Comparison of ENCODE assay signal across 10 cellular contexts in genomic region chr2:136424112-136424511, GRCh38.
A peak's percentile ranks its signal among the peaks of the same experiment; 100 is the strongest.
DNase-seq lines count a peak whose midpoint lies in the region; ATAC-seq and TF ChIP-seq lines count a peak whose summit lies in the region.
"Had no signal": no experiment of that assay in that cellular context is flagged by ENCODE, and none has a peak within 500 bp of the region (broad histone marks: within the 10 kb centered on the region; RNA-seq: fewer than 3 reads in every experiment).

No MANE protein-coding gene starts in this region.

- H3K27ac Mint-ChIP-seq in CD4-positive, CD25-positive, alpha-beta regulatory T cell: peak overlapping the region in 1 of 3 donors; percentile 68
- H3K27ac Mint-ChIP-seq in nephron progenitor cell: no peak overlapping the region

- H3K9me3 ChIP-seq in CD4-positive, CD25-positive, alpha-beta regulatory T cell (ENCODE audit: control insufficient read depth in 2 of 2, low read length in 2 of 2): no peaks in the 10 kb centered on the region
- no peaks in the 10 kb centered on the region for H3K9me3 ChIP-seq in MM.1S (replicated peaks; ENCODE audit: insufficient read depth, low read length)
- H3K9me3 ChIP-seq: lower lobe of right lung had no signal

- H3K36me3 ChIP-seq in CD4-positive, CD25-positive, alpha-beta regulatory T cell (ENCODE audit: control insufficient read depth, insufficient read depth, low read length): no peaks in the 10 kb centered on the region
- no peaks in the 10 kb centered on the region for H3K36me3 ChIP-seq in MM.1S (replicated peaks; ENCODE audit: insufficient read depth, low read length)
- H3K36me3 ChIP-seq: lower lobe of right lung had no signal

- peaks cover 73% of the 10 kb centered on the region for H3K27me3 Mint-ChIP-seq in CD4-positive, CD25-positive, alpha-beta regulatory T cell
- H3K27me3 Mint-ChIP-seq in nephron progenitor cell (ENCODE audit: low read depth, poor library complexity): peaks cover 75% of the 10 kb centered on the region

- no peaks in the 10 kb centered on the region for H3K9me2 ChIP-seq in MM.1S (replicated peaks; ENCODE audit: insufficient read depth, low read length)

- peak overlapping the region; percentile 69; the same call in 1 of the 2 replicates for H3K4me2 ChIP-seq in MM.1S (ENCODE audit: low read depth, low read length)

- H3K9ac ChIP-seq in MM.1S (ENCODE audit: low read length): no peak overlapping the region

- H4K20me1 ChIP-seq in MM.1S (ENCODE audit: insufficient read depth, low read length): no peaks in the 10 kb centered on the region

- no peak for ATAC-seq in CD4-positive, CD25-positive, alpha-beta regulatory T cell (ENCODE audit: low read depth in 2 of 2)
- no peak for ATAC-seq in HG03196 (IDR thresholded peaks at IDR 0.05; ENCODE audit: unreplicated experiment)

- H3K9me3 Mint-ChIP-seq in CD4-positive, CD25-positive, alpha-beta regulatory T cell: peaks cover 0 to 3% (median 0%) of the 10 kb centered on the region in 7 donors
- no peaks in the 10 kb centered on the region for H3K9me3 Mint-ChIP-seq in nephron progenitor cell

- no peaks in the 10 kb centered on the region for H3F3A ChIP-seq in MM.1S (ENCODE audit: insufficient read depth, low read length)

- H3K4me1 Mint-ChIP-seq in CD4-positive, CD25-positive, alpha-beta regulatory T cell: peaks cover 0 to 14% (median 10%) of the 10 kb centered on the region in 4 donors
- H3K4me1 Mint-ChIP-seq in nephron progenitor cell: peaks cover 7% of the 10 kb centered on the region

- peak overlapping the region; percentile 89; the same call in 1 of the 2 replicates for H2AFZ ChIP-seq in MM.1S (ENCODE audit: low read length)

- H3K4me1 ChIP-seq in CD4-positive, CD25-positive, alpha-beta regulatory T cell (ENCODE audit: control insufficient read depth, insufficient read depth, low read length, poor library complexity, severe bottlenecking): peaks cover 12% of the 10 kb centered on the region
- peaks cover 6% of the 10 kb centered on the region; the same call in 1 of the 2 replicates for H3K4me1 ChIP-seq in MM.1S (ENCODE audit: low read length)

- H3K4me3 Mint-ChIP-seq in CD4-positive, CD25-positive, alpha-beta regulatory T cell: peak overlapping the region; percentile 7 to 91 (median 80)
- H3K4me3 Mint-ChIP-seq in nephron progenitor cell: peak overlapping the region; percentile 80

- H3K27me3 ChIP-seq in CD4-positive, CD25-positive, alpha-beta regulatory T cell (ENCODE audit: control insufficient read depth, insufficient read depth, low read length): peaks cover 33% of the 10 kb centered on the region
- H3K27me3 ChIP-seq in MM.1S (replicated peaks; ENCODE audit: insufficient read depth, low read length): 0 out of 2 replicates have a peak, but pooled peaks cover 3% of the 10 kb centered on the region

- H3K36me3 Mint-ChIP-seq in CD4-positive, CD25-positive, alpha-beta regulatory T cell: no peaks in the 10 kb centered on the region
- H3K36me3 Mint-ChIP-seq in nephron progenitor cell (ENCODE audit: low read depth): no peaks in the 10 kb centered on the region

- H3K27ac ChIP-seq in CD4-positive, CD25-positive, alpha-beta regulatory T cell (ENCODE audit: insufficient read depth, low read length, poor library complexity, severe bottlenecking): no peak overlapping the region
- no peak overlapping the region for H3K27ac ChIP-seq in MM.1S (ENCODE audit: low read length)
- H3K27ac ChIP-seq: dorsolateral prefrontal cortex, lower lobe of right lung had no signal

- peak overlapping the region; percentile 73 for H3K4me3 ChIP-seq in CD4-positive, CD25-positive, alpha-beta regulatory T cell (ENCODE audit: low read depth, low read length)
- H3K4me3 ChIP-seq in MM.1S (ENCODE audit: low read length): 0 out of 2 replicates have a peak overlapping the region, but pooled peaks have one; percentile 68

- DNase-seq in CD4-positive, CD25-positive, alpha-beta regulatory T cell: peak in 2 of 3 donors; percentile 4 to 19
- DNase-seq in MM.1S (no peak), nephron progenitor cell (no peak), HUDEP-2 (lab: John Stamatoyannopoulos, UW; ENCODE audit: unreplicated experiment in 76 of 76) (no peak), hepatic stellate cell (ENCODE audit: low spot score) (no peak), epidermal melanocyte (ENCODE audit: insufficient read length, low spot score) (no peak)
- DNase-seq in activated gamma-delta T cell treated with anti-CD3 and anti-CD28 coated beads, Interleukin-2, amount 50 U/mL, for 16 hours (ENCODE audit: low read depth): peak; percentile 11

- H3K79me2 ChIP-seq in MM.1S (ENCODE audit: low read length): no peaks in the 10 kb centered on the region

- no peak for TF ChIP-seq CTCF in MM.1S (IDR thresholded peaks at IDR 0.05; ENCODE audit: low read length)
- TF ChIP-seq CTCF in nephron progenitor cell (IDR thresholded peaks at IDR 0.05): no peak

Comparison
In these comparisons a context has a peak if more than half of its experiments do, and no peak if none do; other contexts are left out.
1. DNase-seq: peak in CD4-positive, CD25-positive, alpha-beta regulatory T cell (2 of 3) and activated gamma-delta T cell treated with anti-CD3 and anti-CD28 coated beads, Interleukin-2, amount 50 U/mL, for 16 hours (single experiment); none in MM.1S (single experiment), nephron progenitor cell (single experiment), HUDEP-2 (0 of 76), hepatic stellate cell (single experiment) and epidermal melanocyte (single experiment).